Comparison of ENCODE assay signal across 9 cellular contexts in genomic region chr2:218368621-218369153, GRCh38. TPM values are rescaled to one million over a fixed set of nuclear protein-coding genes. Genes with fewer than 3 reads are reported as not detected.
A peak's percentile ranks its signal among the peaks of the same experiment; 100 is the strongest.
DNase-seq lines count a peak whose midpoint lies in the region; ATAC-seq, FAIRE-seq and TF ChIP-seq lines count a peak whose summit lies in the region.
"Had no signal": no experiment of that assay in that cellular context is flagged by ENCODE, and none has a peak within 500 bp of the region (broad histone marks: within the 10 kb centered on the region; RNA-seq: fewer than 3 reads in every experiment).

No MANE protein-coding gene starts in this region.

- H4K20me1 ChIP-seq in K562 (replicated peaks; ENCODE audit: control insufficient read depth, insufficient read depth, low read length): no peaks in the 10 kb centered on the region

- H3K36me3 Mint-ChIP-seq in HFFc6 (ENCODE audit: low read depth): no peaks in the 10 kb centered on the region

- H3K4me2 ChIP-seq in K562 (ENCODE audit: insufficient read depth, low read length): no peak overlapping the region

- no peaks in the 10 kb centered on the region for H3K36me3 ChIP-seq in K562 (ENCODE audit: control insufficient read depth, insufficient read depth, low read length)
- no peaks in the 10 kb centered on the region for H3K36me3 ChIP-seq in mucosa of descending colon (ENCODE audit: low read depth)

- BruUV-seq in K562 (replicated peaks; lab: Mats Ljungman, UMichigan): no TSS peak

- H3K4me3 ChIP-seq in K562 (no peak overlapping the region), mucosa of descending colon (no peak overlapping the region)

- no peak for TF ChIP-seq POLR2A in K562 (conservative IDR thresholded peaks at IDR 0.05)

- no peak overlapping the region for H2AFZ ChIP-seq in K562 (ENCODE audit: low read depth, low read length)

- H3K9ac ChIP-seq in K562 (ENCODE audit: insufficient read depth in 1 of 2, low read depth in 2 of 2, low read length in 2 of 2): no peak overlapping the region

- TF ChIP-seq EP300 in K562 (IDR thresholded peaks at IDR 0.05; ENCODE audit: low read length): no peak

- no peaks in the 10 kb centered on the region for H3K27me3 ChIP-seq in K562 (ENCODE audit: control insufficient read depth in 2 of 2, insufficient read depth in 2 of 2, low read length in 2 of 2)

- H3K9me1 ChIP-seq in K562 (ENCODE audit: control insufficient read depth, insufficient read depth, low read length): no peaks in the 10 kb centered on the region

- H3K4me1 ChIP-seq in K562 (replicated peaks in 1 of 2; ENCODE audit: control insufficient read depth in 2 of 2, insufficient read depth in 2 of 2, low read length in 2 of 2): peaks cover 6 to 22% of the 10 kb centered on the region in 2 experiments; a peak in 4 of 5 replicates
- H3K4me1 ChIP-seq in mucosa of descending colon (ENCODE audit: low read depth): peaks cover 9% of the 10 kb centered on the region

- ATAC-seq in K562: 0 out of 3 replicates have a peak, but pooled peaks have one; percentile 5
- peak; percentile 24 for ATAC-seq in mucosa of descending colon

- no peaks in the 10 kb centered on the region for H3K4me1 Mint-ChIP-seq in HFFc6 (ENCODE audit: low read depth)

- no peak overlapping the region for H3K27ac ChIP-seq in K562 (ENCODE audit: extremely low read depth, low read depth, low read length)

- 65% methylated on average over 14 of the region's 27 CpGs for WGBS in K562 (ENCODE audit: insufficient coverage, low coverage, missing lambda C conversion rate)

- no peak for TF ChIP-seq RAD21 in K562 (CRISPR knock-in tag; conservative IDR thresholded peaks at IDR 0.05 in 1 of 2, IDR thresholded peaks at IDR 0.05 in 1 of 2)

- in situ Hi-C loops in K562 (cut with MboI): no loop called here

- H3K9me3 Mint-ChIP-seq in HFFc6: peaks cover 6% of the 10 kb centered on the region; the same call in 1 of the 2 replicates

- POLR2A ChIA-PET in K562 (lab: Yijun Ruan, JAX): interaction anchor here (0.6 to 1.5 kb wide), 2 partner anchors 26 to 33 kb away, joined by 3 to 4 read pairs; no protein-coding TSS in a partner anchor

- no peak for FAIRE-seq in K562 (lab: Jason Lieb, UNC)

- peak; percentile 43 for DNase-seq in AG20443 (ENCODE audit: low spot score)
- DNase-seq in HFFc6: peak; percentile 12
- peak in 1 of 4 experiments; percentile 31 for DNase-seq in K562 (ENCODE audit: extremely low read depth in 1 of 4, low spot score in 3 of 4)
- DNase-seq in mucosa of descending colon: peak in 2 of 3 donors; percentile 51 to 64
- DNase-seq in OCI-M1 (lab: John Stamatoyannopoulos, UW): no peak
- no peak for DNase-seq in T1000 (lab: John Stamatoyannopoulos, UW)
- no peak for DNase-seq in stimulated activated CD4-positive, alpha-beta T cell treated with anti-CD3 and anti-CD28 coated beads, Interleukin-4, amount 100 ng/mL, for 4 hours
- DNase-seq in dermis blood vessel endothelial cell: no peak

- peaks cover 34% of the 10 kb centered on the region for H3K27me3 Mint-ChIP-seq in HFFc6 (ENCODE audit: insufficient read depth)

- H3K79me2 ChIP-seq in K562 (ENCODE audit: control insufficient read depth, insufficient read depth, low read length): peaks cover 6% of the 10 kb centered on the region; the same call in 2 of the 3 replicates

- H3K9me3 ChIP-seq in K562 (replicated peaks; ENCODE audit: control insufficient read depth, insufficient read depth, low read depth, low read length): no peaks in the 10 kb centered on the region
- no peaks in the 10 kb centered on the region for H3K9me3 ChIP-seq in mucosa of descending colon

- H3K4me3 Mint-ChIP-seq in HFFc6: 0 out of 2 replicates have a peak overlapping the region, but pooled peaks have one; percentile 21

- intact Hi-C loops in K562 (cut with micrococcal nuclease): loop anchor here (2.0 kb wide), 1 partner anchor 28 kb away; no protein-coding TSS in a partner anchor
- intact Hi-C loops in mucosa of descending colon (cut with DNase I, micrococcal nuclease): no loop called here

- TF ChIP-seq CTCF in HFFc6 (IDR thresholded peaks at IDR 0.05): no peak
- TF ChIP-seq CTCF in K562 (IDR thresholded peaks at IDR 0.05 in 2 of 3, conservative IDR thresholded peaks at IDR 0.05 in 1 of 3; ENCODE audit: insufficient read depth in 2 of 3, low read depth in 1 of 3, low read length in 3 of 3): no peak; a peak in 1 of 6 replicates
- no peak for TF ChIP-seq CTCF in mucosa of descending colon (IDR thresholded peaks at IDR 0.05)

- H3K27ac Mint-ChIP-seq in HFFc6: no peak overlapping the region

- CTCF ChIA-PET in K562 (lab: Yijun Ruan, JAX; ENCODE audit: low intra/inter-chr PET ratio): no interaction called here

RNA-seq across cellular contexts. Expression of gene CATIP, which starts 12.0 kb away (rescaled TPM):
- not detected for total RNA-seq in HFFc6 (2021; fragmentation: NEBNext Ultra II Directional; extraction: Animal tissue kit (Norgen Biotek cat#: 25700))
- total RNA-seq in K562 (2011; cell fraction: chromatin; rRNA removed; ENCODE audit: low replicate concordance): not detected in 2 replicates
- total RNA-seq in K562 (2011; cell fraction: nucleolus; rRNA removed): not detected in 2 replicates
- 1.2 TPM in 1 of 2 replicates, not detected in the other for total RNA-seq in K562 (2011; cell fraction: nucleoplasm; rRNA removed)
- total RNA-seq in K562 (2014; rRNA removed) (not detected in 2 replicates), K562 (2014; rRNA removed; fragmentation: Illumina TruSeq; extraction: Trizol) (not detected in 2 replicates), K562 (2015; rRNA removed; fragmentation: Illumina TruSeq; extraction: Trizol) (not detected in 2 replicates), K562 (2021) (not detected in 2 replicates), mucosa of descending colon (not detected), dermis blood vessel endothelial cell (0.17 TPM in 1 of 2 replicates, not detected in the other)
- polyA plus RNA-seq in K562 (2011; rRNA removed) (not detected in 2 replicates), K562 (2014; fragmentation: Illumina TruSeq; extraction: Trizol) (not detected in 2 replicates), K562 (2014; fragmentation: Nextera tagmentation; extraction: Ambion mirVana) (under 1 TPM; 0.06 to 0.08 TPM), K562 (2014; rRNA removed) (0.09 TPM in 1 of 2 replicates, not detected in the other)
- polyA plus RNA-seq in K562 (2011; cell fraction: cytosol; rRNA removed): not detected in 2 replicates
- 0.17 TPM in 1 of 2 replicates, not detected in the other for polyA plus RNA-seq in K562 (2011; cell fraction: nucleus; rRNA removed)
- polyA plus RNA-seq in K562 (2012): 0.18 and 0.37 TPM in 2 replicates
- polyA minus RNA-seq in K562 (2011; rRNA and poly(A)+ RNA removed): not detected in 2 replicates
- not detected in 2 replicates for polyA minus RNA-seq in K562 (2011; cell fraction: cytosol; rRNA and poly(A)+ RNA removed)
- not detected in 2 replicates for polyA minus RNA-seq in K562 (2011; cell fraction: nucleus; rRNA and poly(A)+ RNA removed)
- total RNA-seq: myocyte had no signal

RNA-seq across cellular contexts. Expression of gene SLC11A1, which starts 13.4 kb away (rescaled TPM):
- total RNA-seq in HFFc6 (2021; fragmentation: NEBNext Ultra II Directional; extraction: Animal tissue kit (Norgen Biotek cat#: 25700)): under 1 TPM; 0.05 to 0.16 (median 0.11) TPM
- 1.4 and 5.9 TPM in 2 replicates for total RNA-seq in K562 (2011; cell fraction: chromatin; rRNA removed; ENCODE audit: low replicate concordance)
- 4.3 and 4.5 TPM in 2 replicates for total RNA-seq in K562 (2011; cell fraction: nucleolus; rRNA removed)
- 3.5 and 4.8 TPM in 2 replicates for total RNA-seq in K562 (2011; cell fraction: nucleoplasm; rRNA removed)
- total RNA-seq in K562 (2014; rRNA removed) (0.98 and 1.0 TPM in 2 replicates), K562 (2014; rRNA removed; fragmentation: Illumina TruSeq; extraction: Trizol) (0.32 and 0.65 TPM in 2 replicates), K562 (2015; rRNA removed; fragmentation: Illumina TruSeq; extraction: Trizol) (0.83 and 1.1 TPM in 2 replicates), K562 (2021) (1.2 and 1.6 TPM in 2 replicates), mucosa of descending colon (1 to 10 TPM; 1.2 to 7.8 (median 5.3) TPM), dermis blood vessel endothelial cell (under 0.01 and 0.05 TPM in 2 replicates)
- polyA plus RNA-seq in K562 (2011; rRNA removed) (0.54 and 0.64 TPM in 2 replicates), K562 (2014; fragmentation: Illumina TruSeq; extraction: Trizol) (0.40 and 0.43 TPM in 2 replicates), K562 (2014; fragmentation: Nextera tagmentation; extraction: Ambion mirVana) (under 1 TPM; 0.35 to 0.51 TPM), K562 (2014; rRNA removed) (0.69 and 0.99 TPM in 2 replicates)
- polyA plus RNA-seq in K562 (2011; cell fraction: cytosol; rRNA removed): 0.53 and 1.2 TPM in 2 replicates
- 1.8 and 2.6 TPM in 2 replicates for polyA plus RNA-seq in K562 (2011; cell fraction: nucleus; rRNA removed)
- 1.7 and 2.7 TPM in 2 replicates for polyA plus RNA-seq in K562 (2012)
- polyA minus RNA-seq in K562 (2011; rRNA and poly(A)+ RNA removed): 1.3 TPM in 2 replicates
- polyA minus RNA-seq in K562 (2011; cell fraction: cytosol; rRNA and poly(A)+ RNA removed): 0.95 and 1.2 TPM in 2 replicates
- 6.3 and 7.7 TPM in 2 replicates for polyA minus RNA-seq in K562 (2011; cell fraction: nucleus; rRNA and poly(A)+ RNA removed)

RNA-seq across cellular contexts. Expression of gene CTDSP1, which starts 31.0 kb away (rescaled TPM):
- total RNA-seq in HFFc6 (2021; fragmentation: NEBNext Ultra II Directional; extraction: Animal tissue kit (Norgen Biotek cat#: 25700)): 10 to 100 TPM; 72.0 to 82.0 (median 75.5) TPM
- 51.1 and 151 TPM in 2 replicates for total RNA-seq in K562 (2011; cell fraction: chromatin; rRNA removed; ENCODE audit: low replicate concordance)
- 120 and 129 TPM in 2 replicates for total RNA-seq in K562 (2011; cell fraction: nucleolus; rRNA removed)
- total RNA-seq in K562 (2011; cell fraction: nucleoplasm; rRNA removed): 71.7 and 74.3 TPM in 2 replicates
- total RNA-seq in K562 (2014; rRNA removed) (50.8 and 65.8 TPM in 2 replicates), K562 (2014; rRNA removed; fragmentation: Illumina TruSeq; extraction: Trizol) (13.6 and 21.0 TPM in 2 replicates), K562 (2015; rRNA removed; fragmentation: Illumina TruSeq; extraction: Trizol) (45.8 and 45.9 TPM in 2 replicates), K562 (2021) (67.9 and 74.8 TPM in 2 replicates), mucosa of descending colon (100 to 1,000 TPM; 142 to 221 (median 165) TPM), dermis blood vessel endothelial cell (103 and 110 TPM in 2 replicates)
- polyA plus RNA-seq in K562 (2011; rRNA removed) (51.1 and 61.8 TPM in 2 replicates), K562 (2014; fragmentation: Illumina TruSeq; extraction: Trizol) (44.8 and 59.8 TPM in 2 replicates), K562 (2014; fragmentation: Nextera tagmentation; extraction: Ambion mirVana) (1 to 10 TPM; 2.4 to 3.4 TPM), K562 (2014; rRNA removed) (71.5 and 72.9 TPM in 2 replicates)
- 63.2 and 111 TPM in 2 replicates for polyA plus RNA-seq in K562 (2011; cell fraction: cytosol; rRNA removed)
- 140 and 333 TPM in 2 replicates for polyA plus RNA-seq in K562 (2011; cell fraction: nucleus; rRNA removed)
- 57.2 and 78.1 TPM in 2 replicates for polyA plus RNA-seq in K562 (2012)
- 22.3 and 32.5 TPM in 2 replicates for polyA minus RNA-seq in K562 (2011; rRNA and poly(A)+ RNA removed)
- polyA minus RNA-seq in K562 (2011; cell fraction: cytosol; rRNA and poly(A)+ RNA removed): 34.5 and 39.1 TPM in 2 replicates
- polyA minus RNA-seq in K562 (2011; cell fraction: nucleus; rRNA and poly(A)+ RNA removed): 70.4 and 70.7 TPM in 2 replicates

RNA-seq across cellular contexts. Expression of gene VIL1, which starts 50.2 kb away (rescaled TPM):
- total RNA-seq in HFFc6 (2021; fragmentation: NEBNext Ultra II Directional; extraction: Animal tissue kit (Norgen Biotek cat#: 25700)): not detected
- 1.4 and 2.1 TPM in 2 replicates for total RNA-seq in K562 (2011; cell fraction: chromatin; rRNA removed; ENCODE audit: low replicate concordance)
- total RNA-seq in K562 (2011; cell fraction: nucleolus; rRNA removed): 0.79 and 1.2 TPM in 2 replicates
- 0.44 and 1.4 TPM in 2 replicates for total RNA-seq in K562 (2011; cell fraction: nucleoplasm; rRNA removed)
- total RNA-seq in K562 (2014; rRNA removed) (1.7 and 2.6 TPM in 2 replicates), K562 (2014; rRNA removed; fragmentation: Illumina TruSeq; extraction: Trizol) (1.1 and 1.2 TPM in 2 replicates), K562 (2015; rRNA removed; fragmentation: Illumina TruSeq; extraction: Trizol) (0.51 and 0.75 TPM in 2 replicates), K562 (2021) (2.4 and 2.7 TPM in 2 replicates), mucosa of descending colon (100 to 1,000 TPM; 194 to 550 (median 341) TPM), dermis blood vessel endothelial cell (not detected in 2 replicates)
- polyA plus RNA-seq in K562 (2011; rRNA removed) (0.46 and 0.63 TPM in 2 replicates), K562 (2014; fragmentation: Illumina TruSeq; extraction: Trizol) (1.2 and 2.0 TPM in 2 replicates), K562 (2014; fragmentation: Nextera tagmentation; extraction: Ambion mirVana) (under 1 TPM; 0.62 to 0.73 TPM), K562 (2014; rRNA removed) (1.9 and 3.7 TPM in 2 replicates)
- polyA plus RNA-seq in K562 (2011; cell fraction: cytosol; rRNA removed): 0.35 and 1.5 TPM in 2 replicates
- 0.84 and 2.7 TPM in 2 replicates for polyA plus RNA-seq in K562 (2011; cell fraction: nucleus; rRNA removed)
- 0.54 and 0.72 TPM in 2 replicates for polyA plus RNA-seq in K562 (2012)
- 0.60 and 1.7 TPM in 2 replicates for polyA minus RNA-seq in K562 (2011; rRNA and poly(A)+ RNA removed)
- polyA minus RNA-seq in K562 (2011; cell fraction: cytosol; rRNA and poly(A)+ RNA removed): 0.57 and 1.2 TPM in 2 replicates
- 0.27 and 0.33 TPM in 2 replicates for polyA minus RNA-seq in K562 (2011; cell fraction: nucleus; rRNA and poly(A)+ RNA removed)
- total RNA-seq: myocyte had no signal

Comparison
In these comparisons a context has a peak if more than half of its experiments do, and no peak if none do; other contexts are left out.
1. DNase-seq: peak in AG20443 (single experiment), HFFc6 (single experiment) and mucosa of descending colon (2 of 3); none in OCI-M1 (single experiment), T1000 (single experiment), stimulated activated CD4-positive, alpha-beta T cell treated with anti-CD3 and anti-CD28 coated beads, Interleukin-4, amount 100 ng/mL, for 4 hours (0 of 2) and dermis blood vessel endothelial cell (single experiment).